In the genomic region with DNA sequence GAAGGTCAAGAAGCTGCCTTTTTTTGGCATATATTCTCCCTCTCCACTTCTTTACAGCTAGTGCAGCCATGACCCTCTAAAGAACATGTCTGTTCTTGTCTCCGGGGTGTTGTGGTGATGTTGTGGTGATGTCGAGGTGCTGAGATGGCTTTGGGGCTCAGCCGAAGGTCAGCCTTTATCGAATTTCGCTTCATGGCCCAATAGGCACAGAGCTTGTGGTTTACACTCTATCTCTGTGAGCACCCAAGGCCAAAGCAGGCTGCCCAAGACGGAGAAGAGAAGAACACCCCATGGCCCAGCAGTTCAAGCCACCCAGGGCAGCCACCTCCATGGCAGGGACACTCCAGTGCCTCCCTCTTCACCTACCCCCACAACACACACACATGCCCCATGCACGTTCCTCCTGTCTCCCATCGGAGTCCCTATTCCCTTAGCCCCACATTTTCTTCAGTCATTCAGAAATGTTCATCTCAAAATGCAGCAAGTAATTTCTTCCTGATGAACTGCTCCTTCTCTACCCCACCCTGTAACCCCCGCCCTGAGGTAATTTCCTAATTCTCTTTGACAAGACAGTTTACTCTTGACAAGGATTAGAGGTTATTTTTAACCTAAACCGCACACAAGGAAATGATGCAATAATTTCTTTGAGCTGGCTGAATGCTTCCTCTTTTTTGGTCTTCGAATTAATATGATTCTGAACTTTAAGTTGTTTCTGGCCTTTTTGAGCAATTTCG, we compare ENCODE assay signal across 8 cellular contexts. TPM values are rescaled to one million over a fixed set of nuclear protein-coding genes. Genes with fewer than 3 reads are reported as not detected.
DNase-seq lines count a peak whose midpoint lies in the region; ATAC-seq, FAIRE-seq and TF ChIP-seq lines count a peak whose summit lies in the region.

No MANE protein-coding gene starts in this region.

- no peak overlapping the region for H3K4me2 ChIP-seq in smooth muscle cell

- H3K36me3 ChIP-seq in left ventricle myocardium inferior (no peaks in the 10 kb centered on the region), right atrium auricular region (no peaks in the 10 kb centered on the region), smooth muscle cell (ENCODE audit: low read depth) (no peaks in the 10 kb centered on the region)

- H3K4me3 ChIP-seq in left ventricle myocardium inferior (no peak overlapping the region), right atrium auricular region (no peak overlapping the region), smooth muscle cell (no peak overlapping the region)

- H3K27ac ChIP-seq in left ventricle myocardium inferior (replicated peaks): peak overlapping the region; percentile 34
- peak overlapping the region in 1 of 2 donors; percentile 51 for H3K27ac ChIP-seq in right atrium auricular region
- no peak overlapping the region for H3K27ac ChIP-seq in smooth muscle cell (ENCODE audit: low read depth)

- H3K9me3 ChIP-seq in left ventricle myocardium inferior (replicated peaks) (no peaks in the 10 kb centered on the region), right atrium auricular region (no peaks in the 10 kb centered on the region), smooth muscle cell (replicated peaks; ENCODE audit: low read depth) (no peaks in the 10 kb centered on the region)

- H3K27me3 ChIP-seq in left ventricle myocardium inferior (ENCODE audit: low read depth) (no peaks in the 10 kb centered on the region), right atrium auricular region (no peaks in the 10 kb centered on the region), smooth muscle cell (ENCODE audit: low read depth) (peaks cover 23% of the 10 kb centered on the region)

- no peak for FAIRE-seq in RCC 7860 (lab: Jason Lieb, UNC)

- peaks cover 62% of the 10 kb centered on the region for H3K4me1 ChIP-seq in left ventricle myocardium inferior
- H3K4me1 ChIP-seq in right atrium auricular region: peaks cover 0 to 40% of the 10 kb centered on the region in 2 donors
- H3K4me1 ChIP-seq in smooth muscle cell (ENCODE audit: low read depth): peaks cover 6% of the 10 kb centered on the region

- H4K20me1 ChIP-seq in smooth muscle cell (ENCODE audit: low read depth): no peaks in the 10 kb centered on the region

- intact Hi-C loops in left ventricle myocardium inferior (cut with micrococcal nuclease): no loop called here

- no peak for DNase-seq in left ventricle myocardium inferior
- no peak for DNase-seq in right atrium auricular region (ENCODE audit: low spot score)
- DNase-seq in NCI-H226: peak; percentile 6
- no peak for DNase-seq in GOT3 (lab: John Stamatoyannopoulos, UW)
- no peak for DNase-seq in RCC 7860 (ENCODE audit: low spot score)
- DNase-seq in smooth muscle cell (lab: John Stamatoyannopoulos, UW; ENCODE audit: unreplicated experiment): no peak

- peak; percentile 77 for ATAC-seq in HG02678 (IDR thresholded peaks at IDR 0.05; ENCODE audit: unreplicated experiment)
- ATAC-seq in esophagus mucosa: peak; percentile 63

- H3K9ac ChIP-seq in smooth muscle cell (ENCODE audit: low read depth): no peak overlapping the region

- H2AFZ ChIP-seq in smooth muscle cell (ENCODE audit: low read depth): no peak overlapping the region

- no peaks in the 10 kb centered on the region for H3F3A ChIP-seq in smooth muscle cell (ENCODE audit: low read depth)

- WGBS in smooth muscle cell (ENCODE audit: low lambda C conversion rate): 91% methylated on average over 12 of the region's 12 CpGs

- TF ChIP-seq CTCF in left ventricle myocardium inferior (IDR thresholded peaks at IDR 0.05; ENCODE audit: borderline replicate concordance) (no peak), right atrium auricular region (IDR thresholded peaks at IDR 0.05) (no peak), smooth muscle cell (IDR thresholded peaks at IDR 0.05; ENCODE audit: borderline replicate concordance, insufficient read depth, poor library complexity, severe bottlenecking) (no peak)

- H3K79me2 ChIP-seq in smooth muscle cell (ENCODE audit: low read depth): no peaks in the 10 kb centered on the region

RNA-seq across cellular contexts. Expression of gene ADRB1, which starts 18.6 kb away (rescaled TPM):
- total RNA-seq in left ventricle myocardium inferior (35.0 TPM), right atrium auricular region (10 to 100 TPM; 32.8 to 49.8 TPM), esophagus mucosa (0.04 TPM), smooth muscle cell (not detected in 2 replicates)
- not detected in 2 replicates for polyA plus RNA-seq in smooth muscle cell

Comparison
In these comparisons a context has a peak if more than half of its experiments do, and no peak if none do; other contexts are left out.
1. RNA of gene ADRB1, which starts 18.6 kb away (total RNA-seq): 32.8 to 49.8 TPM in right atrium auricular region and 35.0 TPM in left ventricle myocardium inferior (single experiment); 0.04 TPM in esophagus mucosa (single experiment) and not detected in smooth muscle cell; every median in the first group is over 10 times any median in the second.